ENCODE assay signal across 7 cellular contexts in genomic region chr9:127979333-127980055, GRCh38. TPM values are rescaled to one million over a fixed set of nuclear protein-coding genes. Genes with fewer than 3 reads are reported as not detected.
DNase-seq lines count a peak whose midpoint lies in the region; ATAC-seq and TF ChIP-seq lines count a peak whose summit lies in the region.

No MANE protein-coding gene starts in this region.

- H2AFZ ChIP-seq in H9 (ENCODE audit: low read length) (no peak overlapping the region), SK-N-SH (ENCODE audit: low read depth) (no peak overlapping the region; the same call in 1 of the 2 replicates)

- H3K27ac Mint-ChIP-seq in H9: peak overlapping the region; percentile 87 to 91 (median 91)
- H3K27ac Mint-ChIP-seq in memory B cell: peak overlapping the region; percentile 91

- H3F3A ChIP-seq in SK-N-SH (replicated peaks; ENCODE audit: insufficient read depth): no peaks in the 10 kb centered on the region

- TF ChIP-seq CTCF in H9 (conservative IDR thresholded peaks at IDR 0.05) (no peak), SK-N-SH (IDR thresholded peaks at IDR 0.05) (peak; percentile 17; the same call in 1 of the 2 replicates), thyroid gland (IDR thresholded peaks at IDR 0.05) (no peak)

- no peak overlapping the region for H2AK5ac ChIP-seq in H9 (ENCODE audit: insufficient read length, low read length)

- POLR2A ChIA-PET in SK-N-SH (lab: Yijun Ruan, JAX): interaction anchor here (0.8 to 1.8 kb wide), 2 partner anchors 23 to 31 kb away, joined by 3 to 4 read pairs; no protein-coding TSS in a partner anchor

- TF ChIP-seq EP300 in SK-N-SH (IDR thresholded peaks at IDR 0.05; ENCODE audit: borderline replicate concordance in 1 of 2, low read depth in 1 of 2, low read length in 1 of 2): no peak

- peak; percentile 82 for DNase-seq in ELF-1 (ENCODE audit: low read depth, low spot score)
- DNase-seq in H9: peak; percentile 77
- DNase-seq in SK-N-SH: peak; percentile 62
- peak; percentile 19 for DNase-seq in effector CD8-positive, alpha-beta T cell (lab: John Stamatoyannopoulos, UW)
- peak; percentile 48 to 60 for DNase-seq in memory B cell (ENCODE audit: low spot score in 2 of 2)
- peak; percentile 56 to 65 for DNase-seq in thyroid gland
- no peak for DNase-seq in foreskin melanocyte

- H2BK15ac ChIP-seq in H9 (ENCODE audit: low read depth, low read length): no peak overlapping the region

- WGBS in H9 (ENCODE audit: extremely low coverage, insufficient read length, low lambda C conversion rate): no CpG with 5 or more reads among the region's 24 CpGs
- WGBS in SK-N-SH (ENCODE audit: low lambda C conversion rate): 0% methylated on average over 11 of the region's 24 CpGs
- 2 to 3% methylated on average over 11 to 14 of the region's 24 CpGs for WGBS in thyroid gland, 2 donors

- H3K36me3 Mint-ChIP-seq in H9 (ENCODE audit: insufficient read depth in 1 of 3, low read depth in 3 of 3): peaks cover 0 to 8% (median 0%) of the 10 kb centered on the region in 3 experiments; a peak in 2 of 7 replicates
- peaks cover 7% of the 10 kb centered on the region for H3K36me3 Mint-ChIP-seq in memory B cell

- H2BK120ac ChIP-seq in H9 (ENCODE audit: low read depth, low read length, poor library complexity, severe bottlenecking): no peak overlapping the region

- no peak overlapping the region for H3K56ac ChIP-seq in H9 (ENCODE audit: insufficient read length, low read depth, low read length)

- H3K23ac ChIP-seq in H9 (ENCODE audit: insufficient read length, low read depth, low read length): no peak overlapping the region

- no peaks in the 10 kb centered on the region for H3K36me3 ChIP-seq in SK-N-SH (replicated peaks in 1 of 2; ENCODE audit: control insufficient read depth in 1 of 2, insufficient read depth in 2 of 2, low read length in 1 of 2)
- no peaks in the 10 kb centered on the region for H3K36me3 ChIP-seq in thyroid gland

- no peak overlapping the region for H2BK12ac ChIP-seq in H9 (ENCODE audit: insufficient read length, low read depth, low read length)

- H3K4me3 Mint-ChIP-seq in H9 (peak overlapping the region; percentile 91 to 95), memory B cell (peak overlapping the region; percentile 98)

- peaks cover 30% of the 10 kb centered on the region; the same call in 1 of the 2 replicates for H3K79me2 ChIP-seq in H9 (ENCODE audit: insufficient read depth, low read length)
- peaks cover 61% of the 10 kb centered on the region for H3K79me2 ChIP-seq in SK-N-SH (ENCODE audit: insufficient read depth)

- H3K4me1 Mint-ChIP-seq in H9 (peaks cover 43 to 56% of the 10 kb centered on the region in 2 experiments), memory B cell (peaks cover 47% of the 10 kb centered on the region)

- H3K4me2 ChIP-seq in H9 (ENCODE audit: insufficient read depth, insufficient read length, low read length): peak overlapping the region; percentile 57
- peak overlapping the region; percentile 98 for H3K4me2 ChIP-seq in SK-N-SH

- H4K5ac ChIP-seq in H9 (ENCODE audit: insufficient read length, low read depth, low read length): no peak overlapping the region

- H3K9me3 Mint-ChIP-seq in H9 (no peaks in the 10 kb centered on the region), memory B cell (no peaks in the 10 kb centered on the region)

- H3K18ac ChIP-seq in H9 (ENCODE audit: insufficient read length, low read depth, low read length): no peak overlapping the region

- CTCF ChIA-PET in SK-N-SH (lab: Yijun Ruan, JAX): interaction anchor here (0.8 to 6.2 kb wide), 10 partner anchors 9 to 138 kb away, joined by 3 to 60 read pairs (median 6); no protein-coding TSS in a partner anchor

- H3T11ph ChIP-seq in H9 (ENCODE audit: low read length): no peak overlapping the region

- H3K27ac ChIP-seq in H9 (ENCODE audit: insufficient read length, low read depth, low read length): no peak overlapping the region
- peak overlapping the region; percentile 49 to 77; a peak in 3 of 4 replicates for H3K27ac ChIP-seq in SK-N-SH (ENCODE audit: low read depth in 2 of 2, low read length in 1 of 2)
- peak overlapping the region; percentile 81 to 90 (median 87) for H3K27ac ChIP-seq in thyroid gland

- H3K4ac ChIP-seq in H9 (ENCODE audit: low read depth, low read length): no peak overlapping the region

- H3K27me3 Mint-ChIP-seq in H9 (ENCODE audit: low read depth): no peaks in the 10 kb centered on the region
- no peaks in the 10 kb centered on the region for H3K27me3 Mint-ChIP-seq in memory B cell

- ATAC-seq in memory B cell (ENCODE audit: low read depth): no peak

- no peak overlapping the region for H4K91ac ChIP-seq in H9 (ENCODE audit: insufficient read length, low read depth, low read length)

- H4K20me1 ChIP-seq in H9 (ENCODE audit: control insufficient read depth, insufficient read depth, insufficient read length): no peaks in the 10 kb centered on the region
- H4K20me1 ChIP-seq in SK-N-SH (ENCODE audit: insufficient read depth): peaks cover 57% of the 10 kb centered on the region

- H2BK5ac ChIP-seq in H9 (ENCODE audit: insufficient read length, low read length): no peak overlapping the region

- TF ChIP-seq POLR2A in thyroid gland (IDR thresholded peaks at IDR 0.05): no peak

- H3K9ac ChIP-seq in H9 (ENCODE audit: extremely low read depth, insufficient read length, low read length) (peak overlapping the region; percentile 61), SK-N-SH (peak overlapping the region; percentile 79; the same call in 1 of the 2 replicates)

- no peak for TF ChIP-seq RAD21 in SK-N-SH (IDR thresholded peaks at IDR 0.05; ENCODE audit: low read length)

- intact Hi-C loops in thyroid gland (cut with DNase I): no loop called here

- H3K23me2 ChIP-seq in H9 (ENCODE audit: insufficient read length, low read depth, low read length, poor library complexity, severe bottlenecking): peaks cover 19% of the 10 kb centered on the region

- H3K4me1 ChIP-seq in H9 (ENCODE audit: insufficient read depth, low read length) (peaks cover 7% of the 10 kb centered on the region), SK-N-SH (ENCODE audit: control insufficient read depth in 1 of 2, insufficient read depth in 2 of 2, low read depth in 1 of 2, low read length in 1 of 2) (peaks cover 30 to 53% of the 10 kb centered on the region in 2 experiments), thyroid gland (peaks cover 59 to 74% of the 10 kb centered on the region in 2 donors)

- H3K4me3 ChIP-seq in SK-N-SH (ENCODE audit: low read depth in 2 of 2, low read length in 1 of 2): peak overlapping the region; percentile 72 to 96
- H3K4me3 ChIP-seq in thyroid gland (replicated peaks in 1 of 3): peak overlapping the region; percentile 69 to 90 (median 86)

- H3K14ac ChIP-seq in H9 (ENCODE audit: insufficient read depth, low read length): no peak overlapping the region; the same call in 1 of the 2 replicates

- peaks cover 9% of the 10 kb centered on the region for H3K79me1 ChIP-seq in H9 (ENCODE audit: insufficient read depth, low read depth, low read length, poor library complexity, severe bottlenecking)

- no peaks in the 10 kb centered on the region for H3K9me2 ChIP-seq in SK-N-SH

- no peaks in the 10 kb centered on the region for H3K9me3 ChIP-seq in H9 (ENCODE audit: control insufficient read depth, low read depth, low read length)
- H3K9me3 ChIP-seq in SK-N-SH: no peaks in the 10 kb centered on the region
- H3K9me3 ChIP-seq in thyroid gland: no peaks in the 10 kb centered on the region

- H2BK20ac ChIP-seq in H9 (ENCODE audit: low read depth, low read length, poor library complexity, severe bottlenecking): no peak overlapping the region

- H3K27me3 ChIP-seq in H9 (ENCODE audit: insufficient read depth, low read length) (no peaks in the 10 kb centered on the region), SK-N-SH (ENCODE audit: insufficient read depth) (no peaks in the 10 kb centered on the region), thyroid gland (no peaks in the 10 kb centered on the region)

- no peak overlapping the region for H4K8ac ChIP-seq in H9 (replicated peaks; ENCODE audit: insufficient read length, low read depth, low read length)

TF ChIP-seq in SK-N-SH, 30 proteins besides CTCF, POLR2A, EP300 and RAD21:
- TF ChIP-seq NFIC (IDR thresholded peaks at IDR 0.05; ENCODE audit: borderline replicate concordance): peak; percentile 89
- peak; percentile 54; the same call in 1 of the 2 replicates for TF ChIP-seq SIN3A (IDR thresholded peaks at IDR 0.05; ENCODE audit: borderline replicate concordance, low read depth, low read length)
- TF ChIP-seq EZH2phosphoT487 (IDR thresholded peaks at IDR 0.05; ENCODE audit: borderline replicate concordance, low read depth): no peak
- no peak for TF ChIP-seq YY1 (IDR thresholded peaks at IDR 0.05; ENCODE audit: low read depth)
- TF ChIP-seq MXI1 (IDR thresholded peaks at IDR 0.05; ENCODE audit: low read depth, low read length): 0 out of 2 replicates have a peak, but pooled peaks have one; percentile 11

RNA-seq across cellular contexts. Expression of gene EEIG1, which starts 1.3 kb away (rescaled TPM):
- total RNA-seq in H9 (2021): 52.3 and 59.5 TPM in 2 replicates
- 17.9 and 26.2 TPM in 2 replicates for polyA plus RNA-seq in SK-N-SH (2012; rRNA removed)
- polyA plus RNA-seq in SK-N-SH (2012; cell fraction: cytosol; rRNA removed): 15.9 and 18.6 TPM in 2 replicates
- 32.9 and 55.0 TPM in 2 replicates for polyA plus RNA-seq in SK-N-SH (2012; cell fraction: nucleus; rRNA removed)
- total RNA-seq in thyroid gland: 10 to 100 TPM; 18.3 to 34.7 (median 24.9) TPM

RNA-seq across cellular contexts. Expression of gene DPM2, which starts 41.8 kb away (rescaled TPM):
- total RNA-seq in H9 (2021): 44.7 and 46.1 TPM in 2 replicates
- 106 and 117 TPM in 2 replicates for polyA plus RNA-seq in SK-N-SH (2012; rRNA removed)
- polyA plus RNA-seq in SK-N-SH (2012; cell fraction: cytosol; rRNA removed): 54.1 and 69.2 TPM in 2 replicates
- 90.7 and 100 TPM in 2 replicates for polyA plus RNA-seq in SK-N-SH (2012; cell fraction: nucleus; rRNA removed)
- total RNA-seq in thyroid gland: 10 to 100 TPM; 17.3 to 43.3 (median 35.5) TPM

RNA-seq across cellular contexts. Expression of gene PIP5KL1, which starts 48.9 kb away (rescaled TPM):
- total RNA-seq in H9 (2021) (9.0 and 11.6 TPM in 2 replicates), thyroid gland (1 to 10 TPM in 3 of 4 donors, not detected in 1; 1.0 to 5.2 (median 1.6) TPM)
- polyA plus RNA-seq in SK-N-SH (2012; rRNA removed): 4.0 and 6.1 TPM in 2 replicates
- 1.7 and 2.5 TPM in 2 replicates for polyA plus RNA-seq in SK-N-SH (2012; cell fraction: cytosol; rRNA removed)
- polyA plus RNA-seq in SK-N-SH (2012; cell fraction: nucleus; rRNA removed): 40.1 and 41.3 TPM in 2 replicates
